ENCODE assay signal across 19 cellular contexts in the genomic region with DNA sequence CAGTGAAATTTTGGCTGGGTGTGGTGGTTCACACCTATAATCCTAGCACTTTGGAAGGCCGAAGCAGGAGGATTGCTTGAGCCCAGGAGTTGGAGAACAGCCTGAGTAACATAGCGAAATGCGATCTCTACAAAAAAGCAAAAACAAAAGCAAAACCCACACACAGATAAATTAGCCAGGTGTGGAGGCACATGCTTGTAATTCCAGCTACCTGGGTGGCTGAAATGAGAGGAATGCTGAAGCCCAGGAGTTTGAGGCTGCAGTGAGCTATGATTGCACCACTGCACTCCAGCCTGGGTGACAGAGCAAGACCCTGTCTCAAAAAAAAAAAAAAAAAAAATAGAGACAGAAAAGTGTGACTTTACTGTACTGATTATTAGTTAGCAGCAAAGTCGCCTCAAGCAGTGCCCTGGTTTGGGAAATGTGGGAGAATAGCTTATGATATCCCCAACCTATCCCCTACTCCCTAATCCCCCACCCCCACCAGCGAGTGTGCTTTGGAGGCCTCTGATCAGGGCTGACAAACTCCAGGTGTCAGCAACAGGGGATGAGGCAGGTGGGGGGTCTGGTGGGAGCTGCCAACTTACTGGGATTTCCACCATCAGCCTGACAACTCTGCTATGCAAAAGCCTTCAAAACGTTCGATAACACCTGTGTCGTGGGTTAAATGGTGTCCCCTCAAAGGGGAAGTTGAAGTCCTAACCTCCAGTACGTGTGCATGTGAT.
DNase-seq lines count a peak whose midpoint lies in the region.
"Had no signal": no experiment of that assay in that cellular context is flagged by ENCODE, and none has a peak within 500 bp of the region (broad histone marks: within the 10 kb centered on the region; RNA-seq: fewer than 3 reads in every experiment).

No MANE protein-coding gene starts in this region.

- DNase-seq in H7 (peak; percentile 60), NCI-H69 (lab: John Stamatoyannopoulos, UW) (peak; percentile 15), iPS DF 6.9 (ENCODE audit: low read depth, low spot score) (peak; percentile 45), posterior vena cava (ENCODE audit: low spot score) (peak; percentile 22), kidney glomerular epithelial cell (lab: John Stamatoyannopoulos, UW) (no peak), inferior parietal cortex (ENCODE audit: extremely low spot score) (no peak), amniotic stem cell (lab: John Stamatoyannopoulos, UW) (no peak)
- DNase-seq: C1 segment of cervical spinal cord, DMS 273 treated with DMSO at 0.1 percent for 48 hours, GDM1, MG63, NCI-H1092 treated with DMSO at 0.1 percent for 48 hours, NCI-H1694, NCI-H2107, NCI-H446 treated with DMSO at 0.1 percent for 48 hours, NCI-H748 treated with DMSO at 0.1 percent for 48 hours, PC-3 had no signal

- H3K27me3 ChIP-seq in H7 (ENCODE audit: control insufficient read depth, insufficient read depth, low read length) (no peaks in the 10 kb centered on the region), iPS DF 6.9 (ENCODE audit: control insufficient read depth, insufficient read depth, low read length) (no peaks in the 10 kb centered on the region)
- H3K27me3 ChIP-seq: MG63, SJSA1 had no signal

- H3K36me3 ChIP-seq in H7 (replicated peaks; ENCODE audit: control insufficient read depth, insufficient read depth, low read length), result no peaks in the 10 kb centered on the region
- no peaks in the 10 kb centered on the region for H3K36me3 ChIP-seq in iPS DF 6.9 (ENCODE audit: control insufficient read depth, insufficient read depth, low read length)
- H3K36me3 ChIP-seq: MG63, SJSA1 had no signal

- WGBS in iPS DF 6.9 (ENCODE audit: insufficient coverage, insufficient read length), result no CpG with 5 or more reads among the region's 9 CpGs

- H3K4me3 ChIP-seq in H7 (ENCODE audit: insufficient read depth, low read depth, low read length), result no peak overlapping the region
- no peak overlapping the region for H3K4me3 ChIP-seq in iPS DF 6.9 (ENCODE audit: low read length)
- H3K4me3 ChIP-seq: GM12878, MG63, SJSA1 had no signal

- H3K9me3 ChIP-seq in iPS DF 6.9 (ENCODE audit: control insufficient read depth, insufficient read depth, low read length), result no peaks in the 10 kb centered on the region
- H3K9me3 ChIP-seq: MG63, SJSA1 had no signal

- 0 out of 2 replicates have a peak, but pooled peaks cover 2% of the 10 kb centered on the region for H3K4me1 ChIP-seq in iPS DF 6.9 (ENCODE audit: control insufficient read depth, insufficient read depth, low read length)
- H3K4me1 ChIP-seq: SJSA1 had no signal

- intact Hi-C loops in posterior vena cava (cut with DNase I), result no loop called here

- no peak overlapping the region for H3K27ac ChIP-seq in iPS DF 6.9 (ENCODE audit: low read length)
- H3K27ac ChIP-seq: SJSA1 had no signal

Comparison
In these comparisons a context has a peak if more than half of its experiments do, and no peak if none do; other contexts are left out.
1. DNase-seq: peak in H7 (single experiment), NCI-H69 (single experiment), iPS DF 6.9 (single experiment) and posterior vena cava (single experiment); none in kidney glomerular epithelial cell (single experiment), inferior parietal cortex (single experiment) and amniotic stem cell (single experiment).